In the genomic region with DNA sequence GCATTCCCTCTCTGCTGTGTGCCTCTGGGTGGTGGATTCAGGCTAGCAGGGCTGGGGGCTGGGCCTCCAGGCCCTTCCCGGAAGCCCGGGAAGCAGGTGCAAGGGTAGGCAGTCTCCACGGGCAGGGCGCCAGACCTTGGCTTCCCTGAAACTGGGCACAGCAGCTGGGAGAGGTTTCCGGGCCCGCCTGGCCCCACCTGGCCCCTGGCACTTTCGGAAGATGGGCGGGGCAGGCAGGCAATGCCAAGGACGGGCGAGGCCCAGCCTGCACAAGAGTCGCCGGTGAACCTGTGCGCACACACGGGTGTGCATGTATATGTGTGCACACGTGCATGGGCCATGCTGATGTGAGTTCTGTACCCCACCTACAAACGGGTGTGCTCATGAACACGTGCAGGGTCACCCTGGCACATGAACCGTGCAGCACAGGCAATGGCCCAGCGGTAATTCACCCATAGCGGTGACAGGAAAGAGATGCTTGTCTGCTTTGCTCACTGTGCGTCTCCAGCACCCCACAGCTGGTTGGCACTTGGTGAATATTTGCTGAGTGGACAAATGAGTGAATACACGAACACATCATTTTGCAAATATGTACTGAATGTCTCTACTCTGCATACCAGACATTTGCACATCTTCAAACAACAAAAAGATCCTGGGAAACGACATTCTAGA, we compare ENCODE assay signal across 8 cellular contexts. TPM values are rescaled to one million over a fixed set of nuclear protein-coding genes. Genes with fewer than 3 reads are reported as not detected.
DNase-seq lines count a peak whose midpoint lies in the region; ATAC-seq and TF ChIP-seq lines count a peak whose summit lies in the region.

No MANE protein-coding gene starts in this region.

- no peaks in the 10 kb centered on the region for H3K27me3 Mint-ChIP-seq in MCF 10A (ENCODE audit: insufficient read depth, unreplicated experiment)
- peaks cover 19% of the 10 kb centered on the region for H3K27me3 Mint-ChIP-seq in nephron (ENCODE audit: low read depth)

- CTCF ChIA-PET in MCF 10A (lab: Yijun Ruan, JAX), result interaction anchor here (0.5 to 1.2 kb wide), 3 partner anchors 15 to 133 kb away, joined by 3 to 7 read pairs (median 4); partner anchors contain the start of gene GADD45B

- H3K9me3 Mint-ChIP-seq in MCF 10A (ENCODE audit: unreplicated experiment) (no peaks in the 10 kb centered on the region), nephron (no peaks in the 10 kb centered on the region)

- ATAC-seq in GM18867 (IDR thresholded peaks at IDR 0.05; ENCODE audit: unreplicated experiment), result no peak
- ATAC-seq in GM21717 (IDR thresholded peaks at IDR 0.05; ENCODE audit: unreplicated experiment), result no peak
- no peak for ATAC-seq in HG03521 (IDR thresholded peaks at IDR 0.05; ENCODE audit: unreplicated experiment)
- no peak for ATAC-seq in GM21360 (IDR thresholded peaks at IDR 0.05; ENCODE audit: unreplicated experiment)

- peak overlapping the region; percentile 51 for H3K4me3 Mint-ChIP-seq in MCF 10A (ENCODE audit: unreplicated experiment)
- peak overlapping the region; percentile 19 to 73 (median 58) for H3K4me3 Mint-ChIP-seq in nephron

- H3K4me1 Mint-ChIP-seq in MCF 10A (ENCODE audit: insufficient read depth, unreplicated experiment) (peaks cover 33% of the 10 kb centered on the region), nephron (peaks cover 24% of the 10 kb centered on the region)

- POLR2A ChIA-PET in MCF 10A (lab: Yijun Ruan, JAX), result interaction anchor here (0.5 to 10.7 kb wide), 12 partner anchors 12 to 136 kb away, joined by 3 to 131 read pairs (median 5); partner anchors contain the start of gene GADD45B

- no peak for TF ChIP-seq CTCF in MCF 10A (IDR thresholded peaks at IDR 0.05; ENCODE audit: unreplicated experiment)
- no peak for TF ChIP-seq CTCF in nephron (IDR thresholded peaks at IDR 0.05; ENCODE audit: unreplicated experiment in 3 of 3)

- peak; percentile 87 for DNase-seq in DMS53 (lab: John Stamatoyannopoulos, UW)
- peak; percentile 44 for DNase-seq in NCI-H2081 treated with DMSO at 0.1 percent for 48 hours (lab: John Stamatoyannopoulos, UW)
- DNase-seq in MCF 10A (ENCODE audit: unreplicated experiment), result peak; percentile 95

- H3K27ac Mint-ChIP-seq in MCF 10A (ENCODE audit: low read depth, unreplicated experiment) (peak overlapping the region; percentile 71), nephron (peak overlapping the region in 2 of 3 experiments; percentile 48 to 75)

- H3K36me3 Mint-ChIP-seq in MCF 10A (ENCODE audit: insufficient read depth, unreplicated experiment) (no peaks in the 10 kb centered on the region), nephron (ENCODE audit: low read depth) (no peaks in the 10 kb centered on the region)

- BruUV-seq in MCF 10A (replicated peaks; lab: Mats Ljungman, UMichigan), result no TSS peak

- intact Hi-C loops in MCF 10A (cut with micrococcal nuclease), result loop anchor here (1.0 kb wide), 1 partner anchor 49 kb away; no protein-coding TSS in a partner anchor

RNA-seq across cellular contexts. Expression of gene GADD45B, which starts 15.3 kb away (rescaled TPM):
- total RNA-seq in MCF 10A (2022), result 28.0 and 53.8 TPM in 2 replicates

RNA-seq across cellular contexts. Expression of gene LMNB2, which starts 34.5 kb away (rescaled TPM):
- total RNA-seq in MCF 10A (2022), result 85.2 and 85.6 TPM in 2 replicates

Comparison
In these comparisons a context has a peak if more than half of its experiments do, and no peak if none do; other contexts are left out.
1. DNase-seq: peak in every context shown above with its lines; median percentile 95 in MCF 10A; 87 in DMS53; 44 in NCI-H2081 treated with DMSO at 0.1 percent for 48 hours.